ENCODE assay signal across 32 cellular contexts in the genomic region with DNA sequence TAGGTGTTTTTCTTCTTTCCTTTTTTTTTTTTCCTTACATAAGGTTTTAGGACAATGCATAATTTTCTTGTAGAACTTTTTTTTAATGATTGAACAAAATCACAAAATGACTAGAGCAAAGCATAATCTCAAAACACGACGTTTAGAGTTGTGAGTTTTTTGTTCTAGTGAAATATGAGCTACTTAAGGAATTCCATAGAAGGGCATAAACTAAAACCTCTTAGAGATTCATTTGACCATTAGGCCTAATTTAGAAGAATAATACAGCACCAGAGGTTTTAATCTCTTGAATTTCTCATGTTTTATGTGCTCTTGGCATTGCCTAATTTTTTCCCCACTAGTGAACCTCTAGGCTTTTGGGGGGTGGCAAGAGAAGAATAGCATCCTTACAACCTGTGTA. TPM values are rescaled to one million over a fixed set of nuclear protein-coding genes. Genes with fewer than 3 reads are reported as not detected.
DNase-seq lines count a peak whose midpoint lies in the region; FAIRE-seq and TF ChIP-seq lines count a peak whose summit lies in the region.
"Had no signal": no experiment of that assay in that cellular context is flagged by ENCODE, and none has a peak within 500 bp of the region (broad histone marks: within the 10 kb centered on the region; RNA-seq: fewer than 3 reads in every experiment).

No MANE protein-coding gene starts in this region.

- H3F3A ChIP-seq in neural progenitor cell (ENCODE audit: low read depth): peaks cover 6% of the 10 kb centered on the region

- H3K4me3 ChIP-seq in kidney (ENCODE audit: low read length in 2 of 2) (no peak overlapping the region), neural progenitor cell (no peak overlapping the region)
- H3K4me3 ChIP-seq: A549; BLaER1; BLaER1 treated with 17β-estradiol and CSF1 and Interleukin-3, amounts not matched to agents 10 nM and 100 nM had no signal

- H3K4me1 Mint-ChIP-seq in neural progenitor cell: peaks cover 4% of the 10 kb centered on the region
- H3K4me1 Mint-ChIP-seq: B cell; CD14-positive monocyte; CD4-positive, alpha-beta memory T cell; CD4-positive, CD25-positive, alpha-beta regulatory T cell; CD8-positive, alpha-beta memory T cell had no signal

- H3K9me3 ChIP-seq in kidney (ENCODE audit: control insufficient read depth in 1 of 2, low read length in 2 of 2) (peaks cover 0 to 4% of the 10 kb centered on the region in 2 donors), neural progenitor cell (ENCODE audit: low read depth) (no peaks in the 10 kb centered on the region)
- H3K9me3 ChIP-seq: A549 had no signal

- DNase-seq in kidney: no peak
- no peak for DNase-seq in neural progenitor cell (ENCODE audit: low spot score)
- no peak for DNase-seq in epidermal melanocyte (ENCODE audit: insufficient read length, low spot score)
- DNase-seq in NCI-H1694 treated with DMSO at 0.1 percent for 48 hours (lab: John Stamatoyannopoulos, UW): no peak
- DNase-seq: 8988T; ACHN; AML-193; BE2C; Caco-2; Calu3; CD4-positive, alpha-beta memory T cell; CD4-positive, alpha-beta T cell; CD4-positive, CD25-positive, alpha-beta regulatory T cell; CD8-positive, alpha-beta memory T cell; CD8-positive, alpha-beta T cell; COR-L47; DMS 273 treated with DMSO at 0.1 percent for 48 hours; DMS153; DMS53; DMS79; DMS79 treated with DMSO at 0.1 percent for 48 hours; DND-41; EL had no signal

- H3K4me3 Mint-ChIP-seq in neural progenitor cell: no peak overlapping the region
- H3K4me3 Mint-ChIP-seq: B cell; CD14-positive monocyte; CD4-positive, alpha-beta memory T cell; CD4-positive, alpha-beta T cell; CD4-positive, CD25-positive, alpha-beta regulatory T cell; CD8-positive, alpha-beta memory T cell; CD8-positive, alpha-beta T cell had no signal

- H2AFZ ChIP-seq in neural progenitor cell (replicated peaks): no peak overlapping the region

- no peaks in the 10 kb centered on the region for H4K20me1 ChIP-seq in neural progenitor cell (ENCODE audit: low read depth)
- H4K20me1 ChIP-seq: BLaER1; BLaER1 treated with 17β-estradiol and CSF1 and Interleukin-3, amounts not matched to agents 10 nM and 100 nM had no signal

- peak; percentile 67 for FAIRE-seq in kidney (lab: Jason Lieb, UNC)
- FAIRE-seq: A204.1, A549, D721Med had no signal

- H3K27me3 ChIP-seq in neural progenitor cell: no peaks in the 10 kb centered on the region
- H3K27me3 ChIP-seq: BE2C; BLaER1; BLaER1 treated with 17β-estradiol and CSF1 and Interleukin-3, amounts not matched to agents 10 nM and 100 nM had no signal

- H3K4me1 ChIP-seq in kidney (ENCODE audit: control insufficient read depth in 1 of 2, insufficient read depth in 1 of 2, low read depth in 1 of 2, low read length in 2 of 2): no peaks in the 10 kb centered on the region
- peaks cover 17% of the 10 kb centered on the region for H3K4me1 ChIP-seq in neural progenitor cell
- H3K4me1 ChIP-seq: A549; BE2C; BLaER1; BLaER1 treated with 17β-estradiol and CSF1 and Interleukin-3, amounts not matched to agents 10 nM and 100 nM; Caco-2 had no signal

- no peaks in the 10 kb centered on the region for H3K36me3 ChIP-seq in kidney (ENCODE audit: control insufficient read depth in 1 of 2, insufficient read depth in 2 of 2, low read length in 2 of 2)
- H3K36me3 ChIP-seq in neural progenitor cell: no peaks in the 10 kb centered on the region
- H3K36me3 ChIP-seq: BE2C; BLaER1; BLaER1 treated with 17β-estradiol and CSF1 and Interleukin-3, amounts not matched to agents 10 nM and 100 nM had no signal

- no peak for TF ChIP-seq CTCF in kidney (IDR thresholded peaks at IDR 0.05; ENCODE audit: borderline replicate concordance, extremely low read depth, insufficient read depth)
- no peak for TF ChIP-seq CTCF in neural progenitor cell (IDR thresholded peaks at IDR 0.05)

- H3K27me3 Mint-ChIP-seq in neural progenitor cell (ENCODE audit: insufficient read depth, low read depth): peaks cover 2% of the 10 kb centered on the region
- H3K27me3 Mint-ChIP-seq: CD4-positive, alpha-beta T cell had no signal

- no peak overlapping the region for H3K27ac ChIP-seq in kidney (ENCODE audit: low read depth in 2 of 2, low read length in 2 of 2)
- no peak overlapping the region for H3K27ac ChIP-seq in neural progenitor cell
- H3K27ac ChIP-seq: 22Rv1; A549; BLaER1; BLaER1 treated with 17β-estradiol and CSF1 and Interleukin-3, amounts not matched to agents 10 nM and 100 nM; C4-2B had no signal

- peak overlapping the region; percentile 36 for H3K4me2 ChIP-seq in neural progenitor cell
- H3K4me2 ChIP-seq: A549; BLaER1; BLaER1 treated with 17β-estradiol and CSF1 and Interleukin-3, amounts not matched to agents 10 nM and 100 nM had no signal

- intact Hi-C loops in kidney (cut with DNase I): no loop called here

- H3K79me2 ChIP-seq in neural progenitor cell (ENCODE audit: low read depth): no peaks in the 10 kb centered on the region

- H3K27ac Mint-ChIP-seq in neural progenitor cell: no peak overlapping the region
- H3K27ac Mint-ChIP-seq: B cell; CD14-positive monocyte; CD4-positive, alpha-beta memory T cell; CD4-positive, alpha-beta T cell; CD4-positive, CD25-positive, alpha-beta regulatory T cell; CD8-positive, alpha-beta memory T cell; CD8-positive, alpha-beta T cell had no signal

- H3K9ac ChIP-seq in kidney (ENCODE audit: low read length in 2 of 2): no peak overlapping the region
- no peak overlapping the region for H3K9ac ChIP-seq in neural progenitor cell
- H3K9ac ChIP-seq: BLaER1; BLaER1 treated with 17β-estradiol and CSF1 and Interleukin-3, amounts not matched to agents 10 nM and 100 nM had no signal

- H3K9me3 Mint-ChIP-seq in neural progenitor cell: peaks cover 5% of the 10 kb centered on the region

- peaks cover 13% of the 10 kb centered on the region for H3K36me3 Mint-ChIP-seq in neural progenitor cell

RNA-seq across cellular contexts. Expression of a gene that starts 44.7 kb away (rescaled TPM):
- total RNA-seq in kidney (110 TPM), neural progenitor cell (ENCODE audit: low replicate concordance) (166 and 308 TPM in 2 replicates)
- 314 TPM for polyA plus RNA-seq in kidney (ENCODE audit: insufficient read depth, low read depth, low replicate concordance)
